ENCODE assay signal across 9 cellular contexts in genomic region chr5:2751592-2752021, GRCh38. TPM values are rescaled to one million over a fixed set of nuclear protein-coding genes. Genes with fewer than 3 reads are reported as not detected.
DNase-seq lines count a peak whose midpoint lies in the region; ATAC-seq, FAIRE-seq and TF ChIP-seq lines count a peak whose summit lies in the region.
"Had no signal": no experiment of that assay in that cellular context is flagged by ENCODE, and none has a peak within 500 bp of the region (broad histone marks: within the 10 kb centered on the region; RNA-seq: fewer than 3 reads in every experiment).

Gene IRX2, minus strand, starts transcription at chr5:2751677. Its CDS starts 264 bp downstream, at chr5:2751413.

- peak; percentile 92 for DNase-seq in Ammon's horn (ENCODE audit: low spot score)
- peak; percentile 52 to 95 for DNase-seq in NCI-H187 (lab: John Stamatoyannopoulos, UW)
- peak; percentile 96 for DNase-seq in mammary epithelial cell
- no peak for DNase-seq in keratinocyte (ENCODE audit: low read depth, low spot score)
- peak; percentile 32 for DNase-seq in transverse colon
- no peak for DNase-seq in activated CD8-positive, alpha-beta memory T cell treated with anti-CD3 and anti-CD28 coated beads, Interleukin-2, amount 50 U/mL, for 48 hours
- no peak for DNase-seq in dedifferentiated amniotic fluid mesenchymal stem cell (ENCODE audit: extremely low spot score)

- peak within 1 kb of the TSS; percentile 97 for H3K4me2 ChIP-seq in mammary epithelial cell (ENCODE audit: insufficient read depth, low read depth, low read length)
- peak within 1 kb of the TSS; percentile 85 for H3K4me2 ChIP-seq in keratinocyte (ENCODE audit: control insufficient read depth, extremely low read depth, insufficient read depth, low read depth, low read length)

- H2AFZ ChIP-seq in mammary epithelial cell (ENCODE audit: low read depth, low read length) (peak within 1 kb of the TSS; percentile 65), keratinocyte (ENCODE audit: control insufficient read depth, low read length) (peak within 1 kb of the TSS; percentile 80)

- H3K9me3 ChIP-seq in mammary epithelial cell (replicated peaks; ENCODE audit: insufficient read depth, low read length) = peaks cover 3% of the 10 kb centered on the region
- no peaks in the 10 kb centered on the region for H3K9me3 ChIP-seq in keratinocyte (ENCODE audit: control insufficient read depth, low read depth, low read length)
- H3K9me3 ChIP-seq in transverse colon = no peaks in the 10 kb centered on the region

- ATAC-seq in HG02885 (IDR thresholded peaks at IDR 0.05; ENCODE audit: poor library complexity, unreplicated experiment) = no peak

- dilution Hi-C loops in mammary epithelial cell (cut with HindIII; ENCODE audit: low sequenced_read_pairs) = no loop called here
- dilution Hi-C loops in keratinocyte (cut with MboI; ENCODE audit: extremely low pct_ligation_motif_present, low sequenced_read_pairs) = no loop called here

- no CpG with 5 or more reads among the region's 53 CpGs for WGBS in mammary epithelial cell (ENCODE audit: low coverage, missing lambda C conversion rate)
- WGBS in transverse colon (ENCODE audit: low coverage in 1 of 2), 2 donors = 26% methylated on average over 29 of the region's 53 CpGs; no CpG with 5 or more reads in 1 of the 2 donors

- H4K20me1 ChIP-seq in mammary epithelial cell (ENCODE audit: insufficient read depth, low read length) (peaks cover 13% of the 10 kb centered on the region), keratinocyte (ENCODE audit: control insufficient read depth, extremely low read depth, insufficient read depth, low read length) (peaks cover 4% of the 10 kb centered on the region)

- peaks cover 4% of the 10 kb centered on the region for H3K36me3 ChIP-seq in mammary epithelial cell (ENCODE audit: insufficient read depth, low read length)
- H3K36me3 ChIP-seq in keratinocyte (ENCODE audit: control insufficient read depth in 2 of 2, extremely low read depth in 1 of 2, insufficient read depth in 2 of 2, low read length in 2 of 2) = peaks cover 1 to 17% of the 10 kb centered on the region in 2 experiments
- H3K36me3 ChIP-seq in transverse colon = no peaks in the 10 kb centered on the region

- H3K27me3 ChIP-seq in mammary epithelial cell (ENCODE audit: insufficient read depth, low read length) (no peaks in the 10 kb centered on the region), keratinocyte (ENCODE audit: control insufficient read depth, extremely low read depth, insufficient read depth, low read length) (peaks cover under 1% of the 10 kb centered on the region), transverse colon (peaks cover 97% of the 10 kb centered on the region)

- TF ChIP-seq EP300 in transverse colon (IDR thresholded peaks at IDR 0.05; ENCODE audit: low read depth) = no peak

- H3K4me3 ChIP-seq in mammary epithelial cell (replicated peaks in 1 of 3; ENCODE audit: insufficient read depth in 1 of 3, low read depth in 2 of 3, low read length in 3 of 3) (peak within 1 kb of the TSS; percentile 84 to 94 (median 91)), keratinocyte (ENCODE audit: control insufficient read depth in 2 of 3, extremely low read depth in 1 of 3, insufficient read depth in 2 of 3, low read depth in 1 of 3, low read length in 3 of 3) (peak within 1 kb of the TSS; percentile 70 to 84 (median 76)), transverse colon (peak within 1 kb of the TSS in 3 of 4 donors; percentile 23 to 34 (median 33))

- H3K4me1 ChIP-seq in mammary epithelial cell (ENCODE audit: insufficient read depth, low read length) (peaks cover 42% of the 10 kb centered on the region), keratinocyte (ENCODE audit: control insufficient read depth, extremely low read depth, insufficient read depth, low read length) (peaks cover 14% of the 10 kb centered on the region), transverse colon (peaks cover 0 to 29% (median 20%) of the 10 kb centered on the region in 4 donors)

- no TSS peak for BruUV-seq in mammary epithelial cell (replicated peaks; lab: Mats Ljungman, UMichigan)

- no peak for FAIRE-seq in keratinocyte (lab: Jason Lieb, UNC)
- FAIRE-seq: GM18507 had no signal

- CTCF ChIA-PET in mammary epithelial cell (lab: Charles Lee; ENCODE audit: low non-redundant PET) = no interaction called here

- H3K9ac ChIP-seq in mammary epithelial cell (ENCODE audit: insufficient read depth, low read length) (peak within 1 kb of the TSS; percentile 89), keratinocyte (ENCODE audit: control insufficient read depth, extremely low read depth, insufficient read depth, low read length) (peak within 1 kb of the TSS; percentile 92)

- no peak for TF ChIP-seq CTCF in mammary epithelial cell (conservative IDR thresholded peaks at IDR 0.05 in 1 of 2, IDR thresholded peaks at IDR 0.05 in 1 of 2; ENCODE audit: extremely low read depth in 1 of 2, insufficient read depth in 1 of 2, low read depth in 1 of 2, low read length in 2 of 2)
- no peak for TF ChIP-seq CTCF in keratinocyte (optimal IDR thresholded peaks at IDR 0.05 in 1 of 3, IDR thresholded peaks at IDR 0.05 in 1 of 3, conservative IDR thresholded peaks at IDR 0.05 in 1 of 3; ENCODE audit: extremely low read depth in 1 of 3, insufficient read depth in 2 of 3, low read length in 3 of 3)
- TF ChIP-seq CTCF in transverse colon (IDR thresholded peaks at IDR 0.05) = no peak

- H3K9me1 ChIP-seq in keratinocyte (ENCODE audit: control insufficient read depth, extremely low read depth, insufficient read depth, low read length) = no peaks in the 10 kb centered on the region

- no peak for TF ChIP-seq POLR2A in transverse colon (IDR thresholded peaks at IDR 0.05)

- H3K27ac ChIP-seq in mammary epithelial cell (ENCODE audit: insufficient read depth, low read depth, low read length) = peak within 1 kb of the TSS; percentile 87
- peak within 1 kb of the TSS; percentile 83 for H3K27ac ChIP-seq in keratinocyte (ENCODE audit: control insufficient read depth, insufficient read depth, low read length)
- no peak within 1 kb of the TSS for H3K27ac ChIP-seq in transverse colon

- in situ Hi-C loops in mammary epithelial cell (cut with MboI; ENCODE audit: low sequenced_read_pairs in 2 of 2) = loop anchor here in 1 of 2 donors (25.0 kb wide), 1 partner anchor 561 kb away; no protein-coding TSS in a partner anchor
- in situ Hi-C loops in transverse colon (cut with MboI; ENCODE audit: low pct_ligation_motif_present in 1 of 4, low pct_unique_long_range_greater_than_20kb in 1 of 4, low sequenced_read_pairs in 3 of 4) = no loop called here

- intact Hi-C loops in mammary epithelial cell (cut with micrococcal nuclease) (loop anchor here (1.0 to 5.0 kb wide), 10 partner anchors 10 to 1546 kb away; partner anchors contain the start of gene NDUFS6), transverse colon (cut with DNase I; ENCODE audit: low total_unique reads) (no loop called here)

- peaks cover 73% of the 10 kb centered on the region for H3K79me2 ChIP-seq in mammary epithelial cell (ENCODE audit: insufficient read depth, low read length)
- peaks cover 45% of the 10 kb centered on the region for H3K79me2 ChIP-seq in keratinocyte (ENCODE audit: control insufficient read depth, insufficient read depth, low read length)

RNA-seq across cellular contexts. Expression of gene IRX2, which starts in this region (rescaled TPM):
- total RNA-seq in mammary epithelial cell (10 to 100 TPM; 41.5 to 69.0 TPM), transverse colon (not detected)
- polyA plus RNA-seq in mammary epithelial cell (18.4 TPM), keratinocyte (13.8 to 27.1 TPM (median 23.7 TPM) in 3 replicates)
- polyA minus RNA-seq in mammary epithelial cell (4.8 TPM), keratinocyte (3.7 to 10.1 TPM (median 4.5 TPM) in 3 replicates)
- polyA plus RNA-seq in keratinocyte (2011; ENCODE audit: low read depth) = 13.7 TPM
- polyA plus RNA-seq in keratinocyte (2011; cell fraction: cytosol; rRNA removed) = 11.5 and 13.5 TPM in 2 replicates
- polyA plus RNA-seq in keratinocyte (2011; cell fraction: nucleus; rRNA removed) = 32.7 and 36.3 TPM in 2 replicates
- polyA plus RNA-seq in keratinocyte (2012; ENCODE audit: low replicate concordance) = 18.6 and 19.4 TPM in 2 replicates
- polyA minus RNA-seq in keratinocyte (2011; cell fraction: cytosol; rRNA and poly(A)+ RNA removed) = 20.5 TPM
- 15.2 and 17.0 TPM in 2 replicates for polyA minus RNA-seq in keratinocyte (2011; cell fraction: nucleus; rRNA and poly(A)+ RNA removed)

Comparison
In these comparisons a context has a peak if more than half of its experiments do, and no peak if none do; other contexts are left out.
1. RNA of gene IRX2 (total RNA-seq): 41.5 to 69.0 TPM in mammary epithelial cell; not detected in transverse colon; every median in the first group is over 10 times any median in the second.
2. Peak in DNase-seq and H3K4me3 ChIP-seq in transverse colon; RNA of the gene not detected or under 1 TPM.
3. DNase-seq: peak in Ammon's horn (single experiment), NCI-H187 (2 of 2) and mammary epithelial cell (single experiment); none in keratinocyte (single experiment), activated CD8-positive, alpha-beta memory T cell treated with anti-CD3 and anti-CD28 coated beads, Interleukin-2, amount 50 U/mL, for 48 hours (single experiment) and dedifferentiated amniotic fluid mesenchymal stem cell (single experiment).
4. H3K27ac ChIP-seq: peak in mammary epithelial cell (single experiment) and keratinocyte (single experiment); none in transverse colon (0 of 4).
5. H3K4me3 ChIP-seq: peak in every context shown above with its lines; median percentile 91 in mammary epithelial cell; 76 in keratinocyte; 33 in transverse colon.